ENCODE assay signal across 16 cellular contexts in the genomic region with DNA sequence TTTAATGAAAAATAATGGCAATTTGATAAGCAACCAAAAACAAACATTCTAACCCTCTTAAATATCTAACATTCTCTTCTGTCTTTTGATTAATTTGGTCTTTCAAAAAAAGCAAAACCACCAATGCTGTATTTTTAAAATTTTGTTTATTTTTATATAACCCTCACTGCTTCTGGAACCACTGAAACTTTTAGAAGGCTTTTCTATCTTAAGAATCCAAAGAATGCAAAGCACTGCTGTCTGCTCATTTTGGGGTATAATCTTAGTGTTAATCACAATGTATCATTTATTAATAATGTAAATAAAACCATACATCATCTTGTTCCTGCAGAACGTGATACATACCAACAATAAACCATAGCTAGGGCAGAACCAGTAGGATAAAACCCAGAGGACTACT. TPM values are rescaled to one million over a fixed set of nuclear protein-coding genes. Genes with fewer than 3 reads are reported as not detected.
DNase-seq lines count a peak whose midpoint lies in the region; ATAC-seq and TF ChIP-seq lines count a peak whose summit lies in the region.
"Had no signal": no experiment of that assay in that cellular context is flagged by ENCODE, and none has a peak within 500 bp of the region (broad histone marks: within the 10 kb centered on the region; RNA-seq: fewer than 3 reads in every experiment).

No MANE protein-coding gene starts in this region.

- no peaks in the 10 kb centered on the region for H3K27me3 Mint-ChIP-seq in activated CD4-positive, alpha-beta T cell treated with anti-CD3 and anti-CD28 coated beads for 36 hours
- no peaks in the 10 kb centered on the region; the same call in 1 of the 2 replicates for H3K27me3 Mint-ChIP-seq in HFFc6 (ENCODE audit: insufficient read depth)
- no peaks in the 10 kb centered on the region for H3K27me3 Mint-ChIP-seq in central memory CD8-positive, alpha-beta T cell
- no peaks in the 10 kb centered on the region for H3K27me3 Mint-ChIP-seq in naive thymus-derived CD8-positive, alpha-beta T cell

- no peak for ATAC-seq in activated CD4-positive, alpha-beta T cell treated with anti-CD3 and anti-CD28 coated beads for 36 hours
- ATAC-seq in central memory CD8-positive, alpha-beta T cell (replicated peaks; ENCODE audit: extremely low read depth, poor library complexity, severe bottlenecking): no peak
- no peak for ATAC-seq in naive thymus-derived CD8-positive, alpha-beta T cell

- no peak for TF ChIP-seq CTCF in HFFc6 (IDR thresholded peaks at IDR 0.05)

- no peak for DNase-seq in activated CD4-positive, alpha-beta T cell treated with anti-CD3 and anti-CD28 coated beads for 36 hours
- DNase-seq in activated CD4-positive, alpha-beta T cell treated with anti-CD3 and anti-CD28 coated beads for 1 hour: no peak
- DNase-seq in HFFc6 (no peak), germinal center (ENCODE audit: low spot score) (no peak), Karpas-422 (no peak), NCI-H1436 (lab: John Stamatoyannopoulos, UW) (no peak)
- no peak for DNase-seq in central memory CD8-positive, alpha-beta T cell (ENCODE audit: low spot score in 2 of 2)
- DNase-seq in naive thymus-derived CD8-positive, alpha-beta T cell: no peak
- DNase-seq: C1 segment of cervical spinal cord, MM.1S, NCI-H1092 treated with DMSO at 0.1 percent for 48 hours, NCI-H187 treated with DMSO at 0.1 percent for 48 hours, NCI-H345, OCI-M1, RPMI8226 had no signal

- peaks cover 55% of the 10 kb centered on the region for H3K4me1 Mint-ChIP-seq in activated CD4-positive, alpha-beta T cell treated with anti-CD3 and anti-CD28 coated beads for 36 hours
- peaks cover 25% of the 10 kb centered on the region for H3K4me1 Mint-ChIP-seq in HFFc6 (ENCODE audit: low read depth)
- peaks cover 74% of the 10 kb centered on the region for H3K4me1 Mint-ChIP-seq in central memory CD8-positive, alpha-beta T cell
- peaks cover 22 to 83% (median 77%) of the 10 kb centered on the region in 4 donors for H3K4me1 Mint-ChIP-seq in naive thymus-derived CD8-positive, alpha-beta T cell

- peak overlapping the region; percentile 29 for H3K27ac Mint-ChIP-seq in activated CD4-positive, alpha-beta T cell treated with anti-CD3 and anti-CD28 coated beads for 36 hours
- H3K27ac Mint-ChIP-seq in HFFc6: peak overlapping the region; percentile 1; the same call in 1 of the 2 replicates
- peak overlapping the region; percentile 57 for H3K27ac Mint-ChIP-seq in central memory CD8-positive, alpha-beta T cell (ENCODE audit: low read depth)
- peak overlapping the region in 8 of 10 donors; percentile 27 to 82 (median 60) for H3K27ac Mint-ChIP-seq in naive thymus-derived CD8-positive, alpha-beta T cell

- no peak overlapping the region for H3K4me3 Mint-ChIP-seq in activated CD4-positive, alpha-beta T cell treated with anti-CD3 and anti-CD28 coated beads for 36 hours
- H3K4me3 Mint-ChIP-seq in HFFc6: no peak overlapping the region
- no peak overlapping the region for H3K4me3 Mint-ChIP-seq in central memory CD8-positive, alpha-beta T cell
- peak overlapping the region in 6 of 10 donors; percentile 24 to 52 (median 39) for H3K4me3 Mint-ChIP-seq in naive thymus-derived CD8-positive, alpha-beta T cell

- peaks cover 11% of the 10 kb centered on the region for H3K4me1 ChIP-seq in Karpas-422 (ENCODE audit: low read length)

- POLR2A ChIA-PET in activated CD4-positive, alpha-beta T cell treated with anti-CD3 and anti-CD28 coated beads for 36 hours (lab: Charles Lee): no interaction called here
- POLR2A ChIA-PET in naive thymus-derived CD8-positive, alpha-beta T cell (lab: Charles Lee): interaction anchor here (0.7 to 5.6 kb wide), 6 partner anchors 10 to 76 kb away, joined by 3 to 29 read pairs (median 10); partner anchors contain the start of gene SRSF3

- no peaks in the 10 kb centered on the region for H4K20me1 ChIP-seq in Karpas-422 (ENCODE audit: insufficient read depth, low read depth, low read length)

- H3K9me3 Mint-ChIP-seq in activated CD4-positive, alpha-beta T cell treated with anti-CD3 and anti-CD28 coated beads for 36 hours (ENCODE audit: low read depth): peaks cover 3% of the 10 kb centered on the region
- H3K9me3 Mint-ChIP-seq in HFFc6: no peaks in the 10 kb centered on the region
- no peaks in the 10 kb centered on the region for H3K9me3 Mint-ChIP-seq in central memory CD8-positive, alpha-beta T cell
- H3K9me3 Mint-ChIP-seq in naive thymus-derived CD8-positive, alpha-beta T cell: no peaks in the 10 kb centered on the region

- peaks cover 24% of the 10 kb centered on the region for H3K36me3 ChIP-seq in Karpas-422 (ENCODE audit: insufficient read depth, low read length)

- CTCF ChIA-PET in activated CD4-positive, alpha-beta T cell treated with anti-CD3 and anti-CD28 coated beads for 36 hours (lab: Charles Lee): interaction anchor here (0.9 kb wide), 3 partner anchors 13 to 191 kb away, joined by 3 to 4 read pairs (median 3); no protein-coding TSS in a partner anchor

- H3K9me3 ChIP-seq in Karpas-422 (ENCODE audit: low read length): no peaks in the 10 kb centered on the region

- peaks cover 83% of the 10 kb centered on the region for H3K79me2 ChIP-seq in Karpas-422 (ENCODE audit: low read length)

- H3K27ac ChIP-seq in Karpas-422 (ENCODE audit: low read length): no peak overlapping the region
- H3K27ac ChIP-seq: 22Rv1 had no signal

- H3K4me3 ChIP-seq in Karpas-422 (ENCODE audit: low read length): no peak overlapping the region

- no peak overlapping the region for H3K4me2 ChIP-seq in Karpas-422 (ENCODE audit: low read depth, low read length, poor library complexity, severe bottlenecking)

- H3K9me2 ChIP-seq in Karpas-422 (replicated peaks; ENCODE audit: insufficient read depth, low read length): no peaks in the 10 kb centered on the region

- no peaks in the 10 kb centered on the region for H3K27me3 ChIP-seq in Karpas-422 (ENCODE audit: low read length)

- no peak overlapping the region for H3K9ac ChIP-seq in Karpas-422 (ENCODE audit: low read length)

- H2AFZ ChIP-seq in Karpas-422 (ENCODE audit: low read length): no peak overlapping the region

- H3K36me3 Mint-ChIP-seq in activated CD4-positive, alpha-beta T cell treated with anti-CD3 and anti-CD28 coated beads for 36 hours (ENCODE audit: low read depth): peaks cover 61% of the 10 kb centered on the region
- peaks cover 32% of the 10 kb centered on the region for H3K36me3 Mint-ChIP-seq in HFFc6 (ENCODE audit: low read depth)
- peaks cover 79% of the 10 kb centered on the region for H3K36me3 Mint-ChIP-seq in central memory CD8-positive, alpha-beta T cell (ENCODE audit: insufficient read depth)
- H3K36me3 Mint-ChIP-seq in naive thymus-derived CD8-positive, alpha-beta T cell: peaks cover 13 to 95% (median 33%) of the 10 kb centered on the region in 3 donors

- intact Hi-C loops in activated CD4-positive, alpha-beta T cell treated with anti-CD3 and anti-CD28 coated beads for 36 hours (cut with DNase I, micrococcal nuclease): no loop called here

RNA-seq across cellular contexts. Expression of gene STK38, which starts 14.0 kb away (rescaled TPM):
- 10 to 100 TPM; 24.0 to 27.0 TPM for total RNA-seq in activated CD4-positive, alpha-beta T cell treated with anti-CD3 and anti-CD28 coated beads for 36 hours
- 10 to 100 TPM; 37.4 to 44.9 (median 41.9) TPM for total RNA-seq in HFFc6 (2021; fragmentation: NEBNext Ultra II Directional; extraction: Animal tissue kit (Norgen Biotek cat#: 25700))
- total RNA-seq in naive thymus-derived CD8-positive, alpha-beta T cell: 100 to 1,000 TPM; 151 to 163 TPM
- 10 to 100 TPM; 46.4 to 79.6 (median 52.8) TPM for polyA plus RNA-seq in naive thymus-derived CD8-positive, alpha-beta T cell
- 16.8 and 31.5 TPM in 2 replicates for total RNA-seq in Karpas-422 (2014; rRNA removed; shearing (Covaris generic); ENCODE audit: low replicate concordance)

Comparison
In these comparisons a context has a peak if more than half of its experiments do, and no peak if none do; other contexts are left out.
1. H3K27ac Mint-ChIP-seq: peak in every context shown above with its lines; median percentile 60 in naive thymus-derived CD8-positive, alpha-beta T cell; 57 in central memory CD8-positive, alpha-beta T cell; 29 in activated CD4-positive, alpha-beta T cell treated with anti-CD3 and anti-CD28 coated beads for 36 hours; 1 in HFFc6.
2. H3K4me3 Mint-ChIP-seq: peak in naive thymus-derived CD8-positive, alpha-beta T cell (6 of 10); none in activated CD4-positive, alpha-beta T cell treated with anti-CD3 and anti-CD28 coated beads for 36 hours (single experiment), HFFc6 (single experiment) and central memory CD8-positive, alpha-beta T cell (single experiment).